ENCODE assay signal across 1 cellular context in the genomic region with DNA sequence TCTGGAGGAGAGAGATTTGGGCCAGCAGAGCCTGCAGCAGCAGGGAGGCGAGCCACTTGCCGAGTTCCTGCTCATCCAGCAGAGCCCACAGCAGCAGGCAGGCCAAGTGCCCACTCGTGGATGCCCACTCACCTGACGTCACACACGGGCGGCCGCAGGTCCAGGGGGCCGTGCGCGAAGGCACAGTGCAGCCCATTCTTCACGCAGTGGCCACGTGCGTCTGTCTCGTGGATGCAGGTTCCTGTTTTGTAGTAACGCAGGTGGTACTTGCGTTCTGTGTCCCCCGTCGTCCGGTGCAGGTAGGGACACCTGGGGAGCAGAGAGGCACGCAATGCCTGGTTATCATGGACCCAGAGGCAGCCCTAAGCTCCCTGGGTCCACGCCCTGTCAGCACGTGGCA.
TF ChIP-seq lines count a peak whose summit lies in the region.

No MANE protein-coding gene starts in this region.

TF ChIP-seq in GM23338, 12 proteins besides CTCF, POLR2A, EP300 and RAD21 (continued from another document):
- TF ChIP-seq, protein P1, sequence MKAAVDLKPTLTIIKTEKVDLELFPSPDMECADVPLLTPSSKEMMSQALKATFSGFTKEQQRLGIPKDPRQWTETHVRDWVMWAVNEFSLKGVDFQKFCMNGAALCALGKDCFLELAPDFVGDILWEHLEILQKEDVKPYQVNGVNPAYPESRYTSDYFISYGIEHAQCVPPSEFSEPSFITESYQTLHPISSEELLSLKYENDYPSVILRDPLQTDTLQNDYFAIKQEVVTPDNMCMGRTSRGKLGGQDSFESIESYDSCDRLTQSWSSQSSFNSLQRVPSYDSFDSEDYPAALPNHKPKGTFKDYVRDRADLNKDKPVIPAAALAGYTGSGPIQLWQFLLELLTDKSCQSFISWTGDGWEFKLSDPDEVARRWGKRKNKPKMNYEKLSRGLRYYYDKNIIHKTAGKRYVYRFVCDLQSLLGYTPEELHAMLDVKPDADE (IDR thresholded peaks at IDR 0.05) = no peak
- no peak for TF ChIP-seq EZH2 (IDR thresholded peaks at IDR 0.05; ENCODE audit: low read depth, unreplicated experiment)
- TF ChIP-seq EZH2phosphoT487 (IDR thresholded peaks at IDR 0.05; ENCODE audit: unreplicated experiment) = no peak
- TF ChIP-seq ZNF114 (CRISPR knock-in tag; IDR thresholded peaks at IDR 0.05) = no peak
TF ChIP-seq in GM23338: peak in this region for 0.
